In the genomic region with DNA sequence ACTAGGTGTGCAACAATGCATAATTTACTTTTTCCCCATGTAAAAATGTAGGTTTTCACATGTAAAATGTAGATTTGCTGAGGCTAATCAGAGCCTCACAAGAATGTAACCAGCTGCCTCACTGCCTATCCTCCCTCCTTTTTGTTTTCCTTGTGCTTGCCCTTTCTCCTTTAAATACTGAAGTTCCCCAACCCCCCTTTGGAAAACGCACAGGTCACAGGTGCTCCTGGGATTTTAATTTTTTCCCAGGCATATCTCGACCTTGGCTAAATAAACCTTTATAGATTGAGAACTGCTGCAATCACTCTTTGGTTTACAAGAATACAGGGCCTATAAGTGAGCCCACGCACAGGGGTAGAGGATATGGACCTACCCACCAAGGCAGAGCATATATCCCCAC, we compare ENCODE assay signal across 9 cellular contexts.
"Had no signal": no experiment of that assay in that cellular context is flagged by ENCODE, and none has a peak within 500 bp of the region (broad histone marks: within the 10 kb centered on the region; RNA-seq: fewer than 3 reads in every experiment).

No MANE protein-coding gene starts in this region.

- DNase-seq: HFFc6, KBM-7 had no signal

- H3K4me3 ChIP-seq: GM23338, HAP-1 had no signal

- ATAC-seq: GM23338, HCT116, HepG2 had no signal

- FAIRE-seq: H1, H54, HepG2, HTR-8/SVneo had no signal

- H3K36me3 ChIP-seq: HAP-1 had no signal

- H3K9me3 ChIP-seq: HAP-1 had no signal
